28 cellular contexts compared by ENCODE assay signal in genomic region chr9:118482311-118482710, GRCh38.
"Had no signal": no experiment of that assay in that cellular context is flagged by ENCODE, and none has a peak within 500 bp of the region (broad histone marks: within the 10 kb centered on the region; RNA-seq: fewer than 3 reads in every experiment).

No MANE protein-coding gene starts in this region.

- H3K27me3 ChIP-seq: brain microvascular endothelial cell had no signal

- H3K36me3 Mint-ChIP-seq: activated naive CD8-positive, alpha-beta T cell had no signal

- H3K27ac ChIP-seq: brain microvascular endothelial cell, coronary artery, dorsolateral prefrontal cortex, VCaP had no signal

- H3K4me3 Mint-ChIP-seq: activated B cell treated with CpG ODN at 0.5 μM for 24 hours; activated CD8-positive, alpha-beta T cell treated with anti-CD3 and anti-CD28 coated beads for 36 hours; activated naive CD8-positive, alpha-beta T cell; activated T-cell treated with anti-CD3 and anti-CD28 coated beads, Interleukin-2, amount 50 U/mL, for 4 hours; activated T-helper 17 cell treated with anti-CD3 and anti-CD28 coated beads, Interleukin-2, amount 50 U/mL, for 72 hours; central memory CD8-positive, alpha-beta T cell; dendritic cell treated with granulocyte-macrophage colony-stimulating factor and Interleukin-4, amounts not matched to agents 40 ng/mL and 50 ng/mL, for 4 days; endodermal cell had no signal

- H3K27ac Mint-ChIP-seq: activated B cell treated with CpG ODN at 0.5 μM for 24 hours; activated CD8-positive, alpha-beta T cell treated with anti-CD3 and anti-CD28 coated beads for 36 hours; activated naive CD8-positive, alpha-beta T cell; activated T-helper 17 cell treated with anti-CD3 and anti-CD28 coated beads, Interleukin-2, amount 50 U/mL, for 72 hours; dendritic cell treated with granulocyte-macrophage colony-stimulating factor and Interleukin-4, amounts not matched to agents 40 ng/mL and 50 ng/mL, for 4 days; endodermal cell had no signal

- H3K9me3 Mint-ChIP-seq: activated B cell treated with CpG ODN at 0.5 μM for 24 hours; activated CD8-positive, alpha-beta T cell treated with anti-CD3 and anti-CD28 coated beads for 36 hours; endodermal cell had no signal

- H3K4me1 Mint-ChIP-seq: activated B cell treated with CpG ODN at 0.5 μM for 24 hours; activated T-helper 17 cell treated with anti-CD3 and anti-CD28 coated beads, Interleukin-2, amount 50 U/mL, for 72 hours; central memory CD8-positive, alpha-beta T cell; endodermal cell had no signal

- H3K36me3 ChIP-seq: brain microvascular endothelial cell had no signal

- ATAC-seq: activated CD4-positive, CD25-positive, alpha-beta regulatory T cell treated with anti-CD3 and anti-CD28 coated beads, Interleukin-2, amount 50 U/mL, for 24 hours; activated CD8-positive, alpha-beta T cell treated with anti-CD3 and anti-CD28 coated beads for 36 hours; activated T-cell treated with anti-CD3 and anti-CD28 coated beads, Interleukin-2, amount 50 U/mL, for 4 hours; activated T-helper 17 cell treated with anti-CD3 and anti-CD28 coated beads, Interleukin-2, amount 50 U/mL, for 72 hours; esophagus mucosa had no signal

- H3K27me3 Mint-ChIP-seq: activated B cell treated with CpG ODN at 0.5 μM for 24 hours; activated CD8-positive, alpha-beta T cell treated with anti-CD3 and anti-CD28 coated beads for 36 hours; activated T-helper 17 cell treated with anti-CD3 and anti-CD28 coated beads, Interleukin-2, amount 50 U/mL, for 72 hours; central memory CD8-positive, alpha-beta T cell; dendritic cell treated with granulocyte-macrophage colony-stimulating factor and Interleukin-4, amounts not matched to agents 40 ng/mL and 50 ng/mL, for 4 days had no signal

- H3K4me3 ChIP-seq: coronary artery, dorsolateral prefrontal cortex had no signal

- DNase-seq: activated B cell treated with CpG ODN at 0.5 μM for 24 hours; activated CD4-positive, alpha-beta T cell treated with anti-CD3 and anti-CD28 coated beads for 48 hours; activated CD4-positive, alpha-beta T cell treated with anti-CD3 and anti-CD28 coated beads, Interleukin-2, amount 50 U/mL, for 1 hour; activated CD4-positive, alpha-beta T cell treated with anti-CD3 and anti-CD28 coated beads, Interleukin-2, amount 50 U/mL, for 48 hours; activated CD8-positive, alpha-beta memory T cell treated with anti-CD3 and anti-CD28 coated beads for 24 hours; activated CD8-positive, alpha-beta T cell treated with anti-CD3 and anti-CD28 coated beads for 36 hours; activated effector memory CD4-positive, alpha-beta T cell treated with Interleukin-2 at 50 U/mL for 16 hours; activated gamma-delta T cell treated with Interleukin-2 at 50 U/mL for 16 hours; activated naive CD4-positive, alpha-beta T cell treated with anti-CD3 and anti-CD28 coated beads, Interleukin-2, amount 50 U/mL, for 16 hours; activated naive CD4-positive, alpha-beta T cell treated with Interleukin-2 at 50 U/mL for 16 hours; activated T-cell treated with anti-CD3 and anti-CD28 coated beads, Interleukin-2, amount 50 U/mL, for 4 hours; amniotic stem cell; anterior cingulate cortex; brain microvascular endothelial cell; dorsolateral prefrontal cortex; effector memory CD4-positive, alpha-beta T cell; endodermal cell; foreskin fibroblast; glutamatergic neuron; T-helper 2 cell had no signal
